In the genomic region with DNA sequence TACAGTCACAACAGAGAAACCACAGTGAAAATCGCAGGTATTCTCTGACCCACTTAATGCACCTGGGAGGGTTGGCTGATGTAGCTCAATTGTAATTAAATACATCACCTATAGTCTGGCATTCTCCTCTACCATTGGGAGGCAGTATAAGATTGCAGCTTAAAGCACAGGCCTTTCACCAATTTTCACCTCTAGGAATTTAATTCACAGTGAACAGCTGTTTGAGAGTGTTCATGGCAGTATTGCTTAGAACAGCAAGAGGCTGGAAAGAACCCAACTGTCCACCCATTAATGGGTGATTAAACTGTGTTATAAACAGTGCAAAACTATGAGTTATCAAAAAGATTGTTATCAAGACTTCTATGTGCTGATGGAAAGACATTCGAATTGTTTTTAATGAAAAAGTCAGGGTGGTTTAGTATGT, we compare ENCODE assay signal across 8 cellular contexts. TPM values are rescaled to one million over a fixed set of nuclear protein-coding genes. Genes with fewer than 3 reads are reported as not detected.
DNase-seq lines count a peak whose midpoint lies in the region; ATAC-seq and TF ChIP-seq lines count a peak whose summit lies in the region.

No MANE protein-coding gene starts in this region.

- TF ChIP-seq CTCF in C4-2B (conservative IDR thresholded peaks at IDR 0.05), result peak; percentile 88

- intact Hi-C loops in activated T-helper 1 cell treated with anti-CD3 and anti-CD28 coated beads, Interleukin-12 subunit alpha, Interleukin-12 subunit beta, Interleukin-2, Interleukin-4 antibody, amounts not matched to agents 30 ng/mL and 10 ng/mL and 1 ng/mL, durations not matched to agents 14 hours and 24 hours and 36 hours (cut with micrococcal nuclease), result loop anchor here (1.0 to 10.0 kb wide), 3 partner anchors 302 to 840 kb away; a partner anchor contains a TSS
- intact Hi-C loops in posterior cingulate gyrus (cut with DNase I), result loop anchor here (5.0 kb wide), 3 partner anchors 62 to 273 kb away; a partner anchor contains a TSS

- peak overlapping the region; percentile 67 for H3K4me3 Mint-ChIP-seq in activated T-helper 1 cell treated with anti-CD3 and anti-CD28 coated beads, Interleukin-12 subunit alpha, Interleukin-12 subunit beta, Interleukin-2, Interleukin-4 antibody, amounts not matched to agents 30 ng/mL and 10 ng/mL and 1 ng/mL, durations not matched to agents 14 hours and 24 hours and 36 hours

- H3K27me3 Mint-ChIP-seq in activated T-helper 1 cell treated with anti-CD3 and anti-CD28 coated beads, Interleukin-12 subunit alpha, Interleukin-12 subunit beta, Interleukin-2, Interleukin-4 antibody, amounts not matched to agents 30 ng/mL and 10 ng/mL and 1 ng/mL, durations not matched to agents 14 hours and 24 hours and 36 hours (ENCODE audit: insufficient read depth), result peaks cover 5% of the 10 kb centered on the region

- H3K27ac Mint-ChIP-seq in activated T-helper 1 cell treated with anti-CD3 and anti-CD28 coated beads, Interleukin-12 subunit alpha, Interleukin-12 subunit beta, Interleukin-2, Interleukin-4 antibody, amounts not matched to agents 30 ng/mL and 10 ng/mL and 1 ng/mL, durations not matched to agents 14 hours and 24 hours and 36 hours, result peak overlapping the region; percentile 1

- peaks cover 38% of the 10 kb centered on the region for H3K4me1 Mint-ChIP-seq in activated T-helper 1 cell treated with anti-CD3 and anti-CD28 coated beads, Interleukin-12 subunit alpha, Interleukin-12 subunit beta, Interleukin-2, Interleukin-4 antibody, amounts not matched to agents 30 ng/mL and 10 ng/mL and 1 ng/mL, durations not matched to agents 14 hours and 24 hours and 36 hours (ENCODE audit: low read depth)

- H3K36me3 Mint-ChIP-seq in activated T-helper 1 cell treated with anti-CD3 and anti-CD28 coated beads, Interleukin-12 subunit alpha, Interleukin-12 subunit beta, Interleukin-2, Interleukin-4 antibody, amounts not matched to agents 30 ng/mL and 10 ng/mL and 1 ng/mL, durations not matched to agents 14 hours and 24 hours and 36 hours (ENCODE audit: low read depth), result peaks cover 29% of the 10 kb centered on the region

- H3K27ac ChIP-seq in C4-2B, result no peak overlapping the region

- peak; percentile 14 for ATAC-seq in GM18520 (IDR thresholded peaks at IDR 0.05; ENCODE audit: unreplicated experiment)
- ATAC-seq in HG02571 (IDR thresholded peaks at IDR 0.05; ENCODE audit: unreplicated experiment), result no peak

- H3K9me3 Mint-ChIP-seq in activated T-helper 1 cell treated with anti-CD3 and anti-CD28 coated beads, Interleukin-12 subunit alpha, Interleukin-12 subunit beta, Interleukin-2, Interleukin-4 antibody, amounts not matched to agents 30 ng/mL and 10 ng/mL and 1 ng/mL, durations not matched to agents 14 hours and 24 hours and 36 hours, result no peaks in the 10 kb centered on the region

- peak; percentile 71 for DNase-seq in NCI-H2196 (lab: John Stamatoyannopoulos, UW; ENCODE audit: unreplicated experiment)
- peak; percentile 7 for DNase-seq in activated T-helper 1 cell treated with anti-CD3 and anti-CD28 coated beads, Interleukin-12 subunit alpha, Interleukin-12 subunit beta, Interleukin-2, Interleukin-4 antibody, amounts not matched to agents 30 ng/mL and 10 ng/mL and 1 ng/mL, durations not matched to agents 14 hours and 24 hours and 36 hours (ENCODE audit: low spot score)
- peak; percentile 80 for DNase-seq in glomerular visceral epithelial cell (ENCODE audit: extremely low spot score)
- DNase-seq in pulmonary artery endothelial cell (ENCODE audit: low read depth, low spot score), result peak; percentile 50
- DNase-seq in posterior cingulate gyrus, result no peak

RNA-seq across cellular contexts. Expression of a gene that starts 2.0 kb away (rescaled TPM):
- 19.9 and 21.9 TPM in 2 replicates for total RNA-seq in activated T-helper 1 cell treated with anti-CD3 and anti-CD28 coated beads, Interleukin-12 subunit alpha, Interleukin-12 subunit beta, Interleukin-2, Interleukin-4 antibody, amounts not matched to agents 30 ng/mL and 10 ng/mL and 1 ng/mL, durations not matched to agents 14 hours and 24 hours and 36 hours
- 86.0 and 95.5 TPM in 2 replicates for total RNA-seq in pulmonary artery endothelial cell

RNA-seq across cellular contexts. Expression of a gene that starts 26.7 kb away (rescaled TPM):
- 0.75 and 0.78 TPM in 2 replicates for total RNA-seq in activated T-helper 1 cell treated with anti-CD3 and anti-CD28 coated beads, Interleukin-12 subunit alpha, Interleukin-12 subunit beta, Interleukin-2, Interleukin-4 antibody, amounts not matched to agents 30 ng/mL and 10 ng/mL and 1 ng/mL, durations not matched to agents 14 hours and 24 hours and 36 hours
- 545 and 561 TPM in 2 replicates for total RNA-seq in pulmonary artery endothelial cell

RNA-seq across cellular contexts. Expression of a gene that starts 52.5 kb away (rescaled TPM):
- total RNA-seq in activated T-helper 1 cell treated with anti-CD3 and anti-CD28 coated beads, Interleukin-12 subunit alpha, Interleukin-12 subunit beta, Interleukin-2, Interleukin-4 antibody, amounts not matched to agents 30 ng/mL and 10 ng/mL and 1 ng/mL, durations not matched to agents 14 hours and 24 hours and 36 hours, result 53.9 and 54.0 TPM in 2 replicates
- 85.0 and 86.1 TPM in 2 replicates for total RNA-seq in pulmonary artery endothelial cell

Comparison
In these comparisons a context has a peak if more than half of its experiments do, and no peak if none do; other contexts are left out.
1. DNase-seq: peak in NCI-H2196 (single experiment), activated T-helper 1 cell treated with anti-CD3 and anti-CD28 coated beads, Interleukin-12 subunit alpha, Interleukin-12 subunit beta, Interleukin-2, Interleukin-4 antibody, amounts not matched to agents 30 ng/mL and 10 ng/mL and 1 ng/mL, durations not matched to agents 14 hours and 24 hours and 36 hours (single experiment), glomerular visceral epithelial cell (single experiment) and pulmonary artery endothelial cell (single experiment); none in posterior cingulate gyrus (0 of 10).
2. RNA of a gene that starts 26.7 kb away (total RNA-seq): 545 to 561 TPM in pulmonary artery endothelial cell; 0.75 to 0.78 TPM in activated T-helper 1 cell treated with anti-CD3 and anti-CD28 coated beads, Interleukin-12 subunit alpha, Interleukin-12 subunit beta, Interleukin-2, Interleukin-4 antibody, amounts not matched to agents 30 ng/mL and 10 ng/mL and 1 ng/mL, durations not matched to agents 14 hours and 24 hours and 36 hours; every median in the first group is over 100 times any median in the second.